ENCODE assay signal across 13 cellular contexts in genomic region chr6:106910999-106911949, GRCh38.
DNase-seq lines count a peak whose midpoint lies in the region; ATAC-seq and TF ChIP-seq lines count a peak whose summit lies in the region.
"Had no signal": no experiment of that assay in that cellular context is flagged by ENCODE, and none has a peak within 500 bp of the region (broad histone marks: within the 10 kb centered on the region; RNA-seq: fewer than 3 reads in every experiment).

No MANE protein-coding gene starts in this region.

- H3K4me3 ChIP-seq in BLaER1 = no peak overlapping the region
- H3K4me3 ChIP-seq in esophagus squamous epithelium = no peak overlapping the region
- H3K4me3 ChIP-seq in vagina = no peak overlapping the region
- H3K4me3 ChIP-seq: sigmoid colon had no signal

- TF ChIP-seq POLR2A in esophagus squamous epithelium (IDR thresholded peaks at IDR 0.05) = no peak
- no peak for TF ChIP-seq POLR2A in vagina (IDR thresholded peaks at IDR 0.05)

- peaks cover 14% of the 10 kb centered on the region for H3K4me1 ChIP-seq in BLaER1
- H3K4me1 ChIP-seq in esophagus squamous epithelium = peaks cover 6 to 69% (median 22%) of the 10 kb centered on the region in 3 donors
- peaks cover 17% of the 10 kb centered on the region for H3K4me1 ChIP-seq in vagina
- H3K4me1 ChIP-seq: sigmoid colon had no signal

- 0 out of 2 replicates have a peak overlapping the region, but pooled peaks have one; percentile 5 for H3K4me2 ChIP-seq in BLaER1

- H3K27me3 Mint-ChIP-seq in activated T-cell treated with anti-CD3 and anti-CD28 coated beads, Interleukin-2, amount 50 U/mL, for 24 hours = no peaks in the 10 kb centered on the region

- H4K20me1 ChIP-seq in BLaER1 = no peaks in the 10 kb centered on the region

- WGBS in esophagus squamous epithelium, 2 donors = 32 to 46% methylated on average over 7 of the region's 7 CpGs

- H3K9me3 Mint-ChIP-seq in activated T-cell treated with anti-CD3 and anti-CD28 coated beads, Interleukin-2, amount 50 U/mL, for 24 hours = no peaks in the 10 kb centered on the region
- H3K9me3 Mint-ChIP-seq: activated naive CD8-positive, alpha-beta T cell treated with anti-CD3 and anti-CD28 coated beads for 36 hours; natural killer cell had no signal

- H3K27ac ChIP-seq in BLaER1 (no peak overlapping the region), esophagus squamous epithelium (peak overlapping the region; percentile 72 to 91 (median 86)), vagina (no peak overlapping the region)
- H3K27ac ChIP-seq: sigmoid colon had no signal

- intact Hi-C loops in esophagus squamous epithelium (cut with DNase I) = no loop called here
- intact Hi-C loops in vagina (cut with DNase I) = no loop called here

- H3K27me3 ChIP-seq in BLaER1 (no peaks in the 10 kb centered on the region), esophagus squamous epithelium (no peaks in the 10 kb centered on the region), vagina (no peaks in the 10 kb centered on the region)
- H3K27me3 ChIP-seq: sigmoid colon had no signal

- no peak overlapping the region for H3K4me3 Mint-ChIP-seq in activated T-cell treated with anti-CD3 and anti-CD28 coated beads, Interleukin-2, amount 50 U/mL, for 24 hours
- H3K4me3 Mint-ChIP-seq: activated naive CD8-positive, alpha-beta T cell treated with anti-CD3 and anti-CD28 coated beads for 36 hours; natural killer cell had no signal

- DNase-seq in DMS53 treated with DMSO at 0.1 percent for 48 hours (lab: John Stamatoyannopoulos, UW; ENCODE audit: unreplicated experiment) (peak; percentile 36), OCI-M1 (lab: John Stamatoyannopoulos, UW) (peak; percentile 86), esophagus squamous epithelium (lab: John Stamatoyannopoulos, UW) (no peak), vagina (ENCODE audit: extremely low spot score in 2 of 2) (no peak), GM19240 (ENCODE audit: insufficient read length, low spot score) (no peak)
- no peak for DNase-seq in activated T-cell treated with anti-CD3 and anti-CD28 coated beads, Interleukin-2, amount 50 U/mL, for 24 hours
- DNase-seq: activated naive CD8-positive, alpha-beta T cell treated with anti-CD3 and anti-CD28 coated beads for 36 hours; natural killer cell; NCI-H1105; sigmoid colon had no signal

- no peak for ATAC-seq in HG03457 (IDR thresholded peaks at IDR 0.05; ENCODE audit: unreplicated experiment)
- ATAC-seq: natural killer cell, Panc1 had no signal

- no peak overlapping the region for H3K9ac ChIP-seq in BLaER1

- H3K36me3 ChIP-seq in BLaER1 = no peaks in the 10 kb centered on the region
- H3K36me3 ChIP-seq in esophagus squamous epithelium = no peaks in the 10 kb centered on the region
- no peaks in the 10 kb centered on the region for H3K36me3 ChIP-seq in vagina
- H3K36me3 ChIP-seq: sigmoid colon had no signal

- H3K27ac Mint-ChIP-seq in activated T-cell treated with anti-CD3 and anti-CD28 coated beads, Interleukin-2, amount 50 U/mL, for 24 hours = no peak overlapping the region
- H3K27ac Mint-ChIP-seq: activated naive CD8-positive, alpha-beta T cell treated with anti-CD3 and anti-CD28 coated beads for 36 hours; natural killer cell had no signal

- peaks cover 4% of the 10 kb centered on the region for H3K4me1 Mint-ChIP-seq in activated T-cell treated with anti-CD3 and anti-CD28 coated beads, Interleukin-2, amount 50 U/mL, for 24 hours (ENCODE audit: low read depth)

- TF ChIP-seq CTCF in esophagus squamous epithelium (IDR thresholded peaks at IDR 0.05) (peak in 2 of 6 experiments; percentile 18 to 38), vagina (IDR thresholded peaks at IDR 0.05) (no peak)

- no peaks in the 10 kb centered on the region for H3K9me3 ChIP-seq in BLaER1
- H3K9me3 ChIP-seq in esophagus squamous epithelium = no peaks in the 10 kb centered on the region
- H3K9me3 ChIP-seq in vagina = no peaks in the 10 kb centered on the region
- H3K9me3 ChIP-seq: sigmoid colon had no signal

- H3K36me3 Mint-ChIP-seq in activated T-cell treated with anti-CD3 and anti-CD28 coated beads, Interleukin-2, amount 50 U/mL, for 24 hours (ENCODE audit: low read depth) = no peaks in the 10 kb centered on the region
- H3K36me3 Mint-ChIP-seq: activated naive CD8-positive, alpha-beta T cell treated with anti-CD3 and anti-CD28 coated beads for 36 hours; natural killer cell had no signal

Comparison
In these comparisons a context has a peak if more than half of its experiments do, and no peak if none do; other contexts are left out.
1. H3K27ac ChIP-seq: peak in esophagus squamous epithelium (4 of 4); none in BLaER1 (single experiment) and vagina (single experiment).
2. DNase-seq: peak in DMS53 treated with DMSO at 0.1 percent for 48 hours (single experiment) and OCI-M1 (single experiment); none in esophagus squamous epithelium (single experiment), vagina (0 of 2), GM19240 (single experiment) and activated T-cell treated with anti-CD3 and anti-CD28 coated beads, Interleukin-2, amount 50 U/mL, for 24 hours (single experiment).